In the genomic region with DNA sequence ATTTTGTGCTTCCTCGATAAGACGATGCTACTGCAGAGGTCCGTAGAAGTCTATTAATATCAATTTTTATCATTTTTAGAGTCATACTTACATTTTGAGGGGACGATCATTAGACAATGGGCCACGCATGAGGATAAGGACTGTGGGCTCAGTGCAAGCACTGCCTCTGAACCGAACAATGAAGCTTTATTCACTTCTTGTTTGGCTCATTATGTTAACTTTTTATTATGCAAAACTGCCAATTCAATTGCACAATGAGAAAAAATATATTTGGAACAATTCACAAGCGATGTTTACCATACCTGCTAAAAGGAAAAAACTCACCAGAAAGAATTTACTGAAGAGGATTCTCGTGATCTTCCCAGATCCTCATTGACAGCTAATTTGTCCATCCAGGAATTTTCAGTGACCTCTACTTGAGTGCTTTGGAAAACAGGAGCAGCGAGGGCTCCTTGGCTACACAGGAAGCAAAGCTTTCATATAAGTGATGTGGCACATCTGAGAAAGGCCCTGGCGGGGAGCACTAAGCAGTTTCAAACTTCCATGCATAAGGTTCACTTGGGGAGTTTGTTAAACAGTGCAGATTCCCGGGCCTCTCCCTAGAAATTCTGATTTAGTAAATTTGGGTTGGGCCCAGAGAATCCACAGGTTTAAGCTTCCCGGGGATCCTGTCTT, we compare ENCODE assay signal across 27 cellular contexts. TPM values are rescaled to one million over a fixed set of nuclear protein-coding genes. Genes with fewer than 3 reads are reported as not detected.
"Had no signal": no experiment of that assay in that cellular context is flagged by ENCODE, and none has a peak within 500 bp of the region (broad histone marks: within the 10 kb centered on the region; RNA-seq: fewer than 3 reads in every experiment).

No MANE protein-coding gene starts in this region.

- DNase-seq: activated CD4-positive, alpha-beta T cell treated with anti-CD3 and anti-CD28 coated beads for 4 hours; activated CD4-positive, alpha-beta T cell treated with anti-CD3 and anti-CD28 coated beads, Interleukin-2, amount 50 U/mL, for 48 hours; activated CD4-positive, CD25-positive, alpha-beta regulatory T cell; activated CD8-positive, alpha-beta memory T cell treated with anti-CD3 and anti-CD28 coated beads, Interleukin-2, amount 50 U/mL, for 48 hours; activated naive CD4-positive, alpha-beta T cell; activated naive CD8-positive, alpha-beta T cell treated with anti-CD3 and anti-CD28 coated beads for 36 hours; activated T-cell treated with anti-CD3 and anti-CD28 coated beads, Interleukin-2, amount 50 U/mL, for 4 hours; effector CD4-positive, alpha-beta T cell; erythroblast; foreskin fibroblast; left cardiac atrium; mesenchymal stem cell; mucosa of descending colon; nephron progenitor cell; right lobe of liver; stimulated activated CD4-positive, alpha-beta T cell treated with anti-CD3 and anti-CD28 coated beads, Interleukin-1b, Interleukin-23, amount 100 ng/mL, for 48 hours; stomach; SW 1271; T-helper 17 cell; upper lobe of left lung had no signal

- H3K4me3 ChIP-seq: hepatocyte, mucosa of descending colon, right lobe of liver, skin epidermis, stomach, upper lobe of left lung had no signal

- ATAC-seq: activated T-cell treated with anti-CD3 and anti-CD28 coated beads, Interleukin-2, amount 50 U/mL, for 4 hours; left cardiac atrium; mucosa of descending colon; right lobe of liver; stimulated activated effector memory CD8-positive, alpha-beta T cell treated with anti-CD3 and anti-CD28 coated beads, Interleukin-12 subunit alpha, Interleukin-12 subunit beta, amount 100 ng/mL, for 72 hours; T-helper 17 cell had no signal

- H3K27ac ChIP-seq: hepatocyte, parathyroid adenoma, right lobe of liver, skin epidermis, stomach, upper lobe of left lung had no signal

- H3K9me3 ChIP-seq: mucosa of descending colon, right lobe of liver, stomach, upper lobe of left lung had no signal

- H3K4me1 ChIP-seq: parathyroid adenoma, stomach, upper lobe of left lung had no signal

- H3K27me3 ChIP-seq: hepatocyte, right lobe of liver, stomach, upper lobe of left lung had no signal

- H3K36me3 ChIP-seq: right lobe of liver, stomach, upper lobe of left lung had no signal

RNA-seq across cellular contexts. Expression of a gene that starts 13.3 kb away (rescaled TPM):
- total RNA-seq: activated CD8-positive, alpha-beta memory T cell treated with anti-CD3 and anti-CD28 coated beads for 36 hours; activated naive CD8-positive, alpha-beta T cell treated with anti-CD3 and anti-CD28 coated beads for 36 hours; activated T-helper 2 cell treated with anti-CD3 and anti-CD28 coated beads, Interferon-gamma antibody, Interleukin-2, Interleukin-4, amounts not matched to agents 10 μg/mL and 5 μg/mL and 100 μg/mL, durations not matched to agents 14 hours and 24 hours and 36 hours; fibroblast of lung; left cardiac atrium; T-helper 17 cell had no signal
